In the genomic region with DNA sequence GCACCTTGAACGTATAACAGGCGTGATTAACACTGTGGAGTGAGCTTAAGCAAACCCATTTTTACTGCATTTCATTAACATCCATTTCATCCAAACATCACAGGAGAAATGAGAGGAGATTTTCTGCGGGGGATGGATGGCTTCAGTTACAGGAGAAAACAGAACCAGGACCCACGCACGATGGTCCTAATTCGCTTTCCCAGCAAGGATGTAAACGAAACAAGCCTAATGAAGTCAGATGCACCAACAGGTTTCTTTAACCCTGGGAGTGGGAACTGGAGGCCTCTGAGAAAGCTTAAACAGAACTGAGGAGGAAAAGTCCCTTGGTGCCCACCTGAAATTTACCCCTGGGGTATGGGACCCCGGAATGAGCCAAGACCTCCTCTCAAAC, we compare ENCODE assay signal across 15 cellular contexts. TPM values are rescaled to one million over a fixed set of nuclear protein-coding genes. Genes with fewer than 3 reads are reported as not detected.
DNase-seq lines count a peak whose midpoint lies in the region; ATAC-seq and TF ChIP-seq lines count a peak whose summit lies in the region.
"Had no signal": no experiment of that assay in that cellular context is flagged by ENCODE, and none has a peak within 500 bp of the region (broad histone marks: within the 10 kb centered on the region; RNA-seq: fewer than 3 reads in every experiment).

No MANE protein-coding gene starts in this region.

- CTCF ChIA-PET in SK-N-SH (lab: Yijun Ruan, JAX) (interaction anchor here (0.9 to 5.5 kb wide), 10 partner anchors 13 to 999 kb away, joined by 3 to 28 read pairs (median 4); no protein-coding TSS in a partner anchor), OCI-LY7 (lab: Charles Lee; ENCODE audit: unreplicated experiment) (interaction anchor here (0.6 to 2.2 kb wide), 4 partner anchors 29 to 426 kb away, joined by 3 to 8 read pairs (median 3); no protein-coding TSS in a partner anchor)

- intact Hi-C loops in OCI-LY7 (cut with micrococcal nuclease; ENCODE audit: unreplicated experiment) (loop anchor here (5.0 to 10.0 kb wide), 4 partner anchors 109 to 433 kb away; no protein-coding TSS in a partner anchor), left lung (cut with DNase I) (loop anchor here in 1 of 2 donors (10.0 kb wide), 1 partner anchor 167 kb away; no protein-coding TSS in a partner anchor)

- H3K9me3 ChIP-seq in SK-N-SH (no peaks in the 10 kb centered on the region), OCI-LY7 (ENCODE audit: low read length) (no peaks in the 10 kb centered on the region), tibial nerve (no peaks in the 10 kb centered on the region), left lung (no peaks in the 10 kb centered on the region)
- H3K9me3 ChIP-seq: tibial artery had no signal

- no peak for TF ChIP-seq RAD21 in SK-N-SH (IDR thresholded peaks at IDR 0.05; ENCODE audit: low read length)

- ATAC-seq in SK-N-SH treated with all-trans-retinoic acid at 6 μM for 48 hours (no peak), left lung (no peak)
- ATAC-seq: PC-3 had no signal

- POLR2A ChIA-PET in SK-N-SH (lab: Yijun Ruan, JAX), result interaction anchor here (0.9 to 2.1 kb wide), 4 partner anchors 13 to 999 kb away, joined by 3 to 5 read pairs (median 4); no protein-coding TSS in a partner anchor
- POLR2A ChIA-PET in OCI-LY7 (lab: Charles Lee), result interaction anchor here (0.6 to 3.0 kb wide), 16 partner anchors 13 to 372 kb away, joined by 3 to 12 read pairs (median 5); no protein-coding TSS in a partner anchor

- WGBS in SK-N-SH (ENCODE audit: low lambda C conversion rate), result 60% methylated on average over 8 of the region's 8 CpGs
- 51 to 52% methylated on average over 8 of the region's 8 CpGs for WGBS in tibial nerve, 2 donors

- H2AFZ ChIP-seq in SK-N-SH (ENCODE audit: low read depth) (peak overlapping the region; percentile 69; the same call in 1 of the 2 replicates), OCI-LY7 (ENCODE audit: low read length) (peak overlapping the region; percentile 69; the same call in 1 of the 2 replicates)

- H3K9ac ChIP-seq in SK-N-SH, result no peak overlapping the region

- H3K27ac ChIP-seq in SK-N-SH (ENCODE audit: low read depth in 2 of 2, low read length in 1 of 2) (no peak overlapping the region; a peak in 1 of 4 replicates), OCI-LY7 (ENCODE audit: low read depth, low read length, poor library complexity, severe bottlenecking) (peak overlapping the region; percentile 58), tibial nerve (peak overlapping the region; percentile 56 to 89 (median 76)), left lung (peak overlapping the region in 1 of 2 donors; percentile 34)
- H3K27ac ChIP-seq: tibial artery had no signal

- TF ChIP-seq CTCF in SK-N-SH (IDR thresholded peaks at IDR 0.05), result no peak
- no peak for TF ChIP-seq CTCF in OCI-LY7 (conservative IDR thresholded peaks at IDR 0.05; ENCODE audit: low read length)
- no peak for TF ChIP-seq CTCF in tibial nerve (IDR thresholded peaks at IDR 0.05)
- no peak for TF ChIP-seq CTCF in left lung (IDR thresholded peaks at IDR 0.05)

- H3K36me3 ChIP-seq in SK-N-SH (replicated peaks in 1 of 2; ENCODE audit: control insufficient read depth in 1 of 2, insufficient read depth in 2 of 2, low read length in 1 of 2), result no peaks in the 10 kb centered on the region
- H3K36me3 ChIP-seq in OCI-LY7 (ENCODE audit: insufficient read depth, low read length), result no peaks in the 10 kb centered on the region; the same call in 1 of the 2 replicates
- no peaks in the 10 kb centered on the region for H3K36me3 ChIP-seq in tibial nerve
- H3K36me3 ChIP-seq in left lung, result no peaks in the 10 kb centered on the region
- H3K36me3 ChIP-seq: tibial artery had no signal

- no peaks in the 10 kb centered on the region for H3K9me2 ChIP-seq in SK-N-SH
- no peaks in the 10 kb centered on the region for H3K9me2 ChIP-seq in OCI-LY7 (ENCODE audit: insufficient read depth, low read length)

- no peak for TF ChIP-seq POLR2A in tibial nerve (IDR thresholded peaks at IDR 0.05)

- no TSS peak for BruUV-seq in OCI-LY7 (replicated peaks; lab: Mats Ljungman, UMichigan)

- H3K27me3 ChIP-seq in SK-N-SH (ENCODE audit: insufficient read depth), result peaks cover under 1% of the 10 kb centered on the region; the same call in 1 of the 2 replicates
- peaks cover 0 to 17% of the 10 kb centered on the region in 2 donors for H3K27me3 ChIP-seq in tibial nerve
- peaks cover 3 to 77% of the 10 kb centered on the region in 2 donors for H3K27me3 ChIP-seq in left lung

- H3K4me3 ChIP-seq in SK-N-SH (ENCODE audit: low read depth in 2 of 2, low read length in 1 of 2), result peak overlapping the region; percentile 84 to 95
- peak overlapping the region; percentile 77 for H3K4me3 ChIP-seq in OCI-LY7 (ENCODE audit: low read depth, low read length, poor library complexity, severe bottlenecking)
- peak overlapping the region; percentile 18 to 62 (median 55) for H3K4me3 ChIP-seq in tibial nerve
- peak overlapping the region in 1 of 2 donors; percentile 47 for H3K4me3 ChIP-seq in left lung
- H3K4me3 ChIP-seq: tibial artery had no signal

- H3K4me2 ChIP-seq in SK-N-SH (peak overlapping the region; percentile 98), OCI-LY7 (ENCODE audit: low read length) (peak overlapping the region; percentile 91)

- DNase-seq in SK-N-SH, result no peak
- DNase-seq in OCI-LY7 (ENCODE audit: low spot score), result no peak
- peak; percentile 38 for DNase-seq in inferior parietal cortex (ENCODE audit: extremely low spot score)
- no peak for DNase-seq in tibial nerve (ENCODE audit: low spot score in 2 of 2)
- DNase-seq in OCI-M1 (lab: John Stamatoyannopoulos, UW), result no peak
- DNase-seq in Ammon's horn (ENCODE audit: low spot score), result no peak
- no peak for DNase-seq in left lung
- DNase-seq: activated CD4-positive, alpha-beta T cell treated with anti-CD3 and anti-CD28 coated beads, Interleukin-2, amount 10 ng/mL, durations not matched to agents 7 days and 5 days; activated naive CD4-positive, alpha-beta T cell treated with anti-CD3 and anti-CD28 coated beads, Interleukin-2, amount 50 U/mL, for 16 hours; effector memory CD4-positive, alpha-beta T cell; NCI-H1436; PC-3; stimulated activated CD4-positive, alpha-beta T cell treated with anti-CD3 and anti-CD28 coated beads, Interleukin-4, amount 100 ng/mL, for 1 hour; tibial artery had no signal

- H3K79me2 ChIP-seq in SK-N-SH (ENCODE audit: insufficient read depth), result no peaks in the 10 kb centered on the region
- H3K79me2 ChIP-seq in OCI-LY7 (ENCODE audit: insufficient read depth, low read depth, low read length), result peaks cover 58% of the 10 kb centered on the region

- H4K20me1 ChIP-seq in SK-N-SH (ENCODE audit: insufficient read depth) (no peaks in the 10 kb centered on the region), OCI-LY7 (ENCODE audit: insufficient read depth, low read length) (peaks cover 25% of the 10 kb centered on the region; the same call in 1 of the 2 replicates)

- H3K4me1 ChIP-seq in SK-N-SH (ENCODE audit: control insufficient read depth in 1 of 2, insufficient read depth in 2 of 2, low read depth in 1 of 2, low read length in 1 of 2) (peaks cover 3 to 30% of the 10 kb centered on the region in 2 experiments; a peak in 2 of 4 replicates), OCI-LY7 (ENCODE audit: insufficient read depth, low read length, poor library complexity, severe bottlenecking) (peaks cover 58% of the 10 kb centered on the region), tibial nerve (peaks cover 0 to 59% (median 8%) of the 10 kb centered on the region in 4 donors), left lung (peaks cover 7 to 31% of the 10 kb centered on the region in 2 donors)

- peaks cover 10% of the 10 kb centered on the region for H3F3A ChIP-seq in SK-N-SH (replicated peaks; ENCODE audit: insufficient read depth)

- TF ChIP-seq EP300 in SK-N-SH (IDR thresholded peaks at IDR 0.05; ENCODE audit: borderline replicate concordance in 1 of 2, low read depth in 1 of 2, low read length in 1 of 2) (no peak), tibial nerve (IDR thresholded peaks at IDR 0.05) (no peak)

TF ChIP-seq in SK-N-SH, 30 proteins besides CTCF, POLR2A, EP300 and RAD21 (continues in another document):
- TF ChIP-seq, protein P1, sequence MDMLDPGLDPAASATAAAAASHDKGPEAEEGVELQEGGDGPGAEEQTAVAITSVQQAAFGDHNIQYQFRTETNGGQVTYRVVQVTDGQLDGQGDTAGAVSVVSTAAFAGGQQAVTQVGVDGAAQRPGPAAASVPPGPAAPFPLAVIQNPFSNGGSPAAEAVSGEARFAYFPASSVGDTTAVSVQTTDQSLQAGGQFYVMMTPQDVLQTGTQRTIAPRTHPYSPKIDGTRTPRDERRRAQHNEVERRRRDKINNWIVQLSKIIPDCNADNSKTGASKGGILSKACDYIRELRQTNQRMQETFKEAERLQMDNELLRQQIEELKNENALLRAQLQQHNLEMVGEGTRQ (IDR thresholded peaks at IDR 0.05; ENCODE audit: borderline replicate concordance, low read depth, low read length), result no peak
- TF ChIP-seq CHD2 (IDR thresholded peaks at IDR 0.05; ENCODE audit: low read length, partially characterized antibody) (no peak), FOSL2 (IDR thresholded peaks at IDR 0.05; ENCODE audit: borderline replicate concordance, low read depth) (no peak), MEF2A (IDR thresholded peaks at IDR 0.05; ENCODE audit: borderline replicate concordance, low read depth) (no peak), TEAD4 (IDR thresholded peaks at IDR 0.05; ENCODE audit: borderline replicate concordance, insufficient read depth) (no peak), TCF12 (IDR thresholded peaks at IDR 0.05) (no peak)

TF ChIP-seq in SK-N-SH treated with all-trans-retinoic acid at 6 μM for 48 hours, 23 proteins besides CTCF, POLR2A, EP300 and RAD21:
- TF ChIP-seq ZFP3 (CRISPR knock-in tag; IDR thresholded peaks at IDR 0.05) (no peak), BACH2 (CRISPR knock-in tag; IDR thresholded peaks at IDR 0.05; ENCODE audit: borderline replicate concordance) (no peak)

RNA-seq across cellular contexts. Expression of gene CADM1, which starts 2.7 kb away (rescaled TPM):
- 7.9 and 11.4 TPM in 2 replicates for polyA plus RNA-seq in SK-N-SH (2012; rRNA removed)
- polyA plus RNA-seq in SK-N-SH (2012; cell fraction: cytosol; rRNA removed), result 9.5 and 13.8 TPM in 2 replicates
- polyA plus RNA-seq in SK-N-SH (2012; cell fraction: nucleus; rRNA removed), result 8.4 and 11.9 TPM in 2 replicates
- total RNA-seq in OCI-LY7 (2014; rRNA removed; shearing (Covaris generic)), result 49.0 and 59.7 TPM in 2 replicates
- total RNA-seq in OCI-LY7 (2022) (78.3 and 89.7 TPM in 2 replicates), tibial nerve (10 to 100 TPM; 17.1 to 49.8 (median 30.7) TPM), left lung (100 to 1,000 TPM; 105 to 307 TPM)

Comparison
In these comparisons a context has a peak if more than half of its experiments do, and no peak if none do; other contexts are left out.
1. H3K27ac ChIP-seq: peak in OCI-LY7 (single experiment) and tibial nerve (4 of 4); none in SK-N-SH (0 of 2).